15 cellular contexts compared by ENCODE assay signal in genomic region chr3:117587416-117587815, GRCh38.
A peak's percentile ranks its signal among the peaks of the same experiment; 100 is the strongest.
DNase-seq lines count a peak whose midpoint lies in the region; ATAC-seq lines count a peak whose summit lies in the region.
"Had no signal": no experiment of that assay in that cellular context is flagged by ENCODE, and none has a peak within 500 bp of the region (broad histone marks: within the 10 kb centered on the region; RNA-seq: fewer than 3 reads in every experiment).

No MANE protein-coding gene starts in this region.

- DNase-seq in DMS79 treated with DMSO at 0.1 percent for 48 hours (lab: John Stamatoyannopoulos, UW), result peak; percentile 81
- DNase-seq in DMS79 (lab: John Stamatoyannopoulos, UW), result no peak
- peak; percentile 67 for DNase-seq in NCI-H187 treated with DMSO at 0.1 percent for 48 hours (lab: John Stamatoyannopoulos, UW)
- DNase-seq in NCI-H524 treated with DMSO at 0.1 percent for 48 hours (lab: John Stamatoyannopoulos, UW), result peak; percentile 78
- DNase-seq in iPS-NIHi7 (ENCODE audit: extremely low spot score), result peak; percentile 12
- no peak for DNase-seq in D341Med (ENCODE audit: low spot score)
- DNase-seq: CD8-positive, alpha-beta T cell; H9; NCI-H1105; NCI-H1694 treated with DMSO at 0.1 percent for 48 hours; NCI-H2227 treated with DMSO at 0.1 percent for 48 hours; OCI-M1; SHP77 treated with DMSO at 0.1 percent for 48 hours had no signal

- ATAC-seq in GM18867 (IDR thresholded peaks at IDR 0.05; ENCODE audit: unreplicated experiment) (no peak), GM21390 (IDR thresholded peaks at IDR 0.05; ENCODE audit: unreplicated experiment) (no peak)
- ATAC-seq: CD8-positive, alpha-beta T cell had no signal

Comparison
In these comparisons a context has a peak if more than half of its experiments do, and no peak if none do; other contexts are left out.
1. DNase-seq: peak in DMS79 treated with DMSO at 0.1 percent for 48 hours (single experiment), NCI-H187 treated with DMSO at 0.1 percent for 48 hours (single experiment), NCI-H524 treated with DMSO at 0.1 percent for 48 hours (single experiment) and iPS-NIHi7 (single experiment); none in DMS79 (single experiment) and D341Med (single experiment).